In genomic region chr1:85580046-85580411, GRCh38 we compare ENCODE assay signal across 8 cellular contexts. TPM values are rescaled to one million over a fixed set of nuclear protein-coding genes. Genes with fewer than 3 reads are reported as not detected.
DNase-seq lines count a peak whose midpoint lies in the region; ATAC-seq and TF ChIP-seq lines count a peak whose summit lies in the region.

No MANE protein-coding gene starts in this region.

- H3K4me3 Mint-ChIP-seq in chondrocyte (ENCODE audit: unreplicated experiment): peak overlapping the region; percentile 93

- DNase-seq in BJ (ENCODE audit: low read depth) (no peak), LNCaP clone FGC (ENCODE audit: low read depth) (no peak), chondrocyte (ENCODE audit: low spot score) (no peak), NCI-H1694 (lab: John Stamatoyannopoulos, UW) (no peak), NCI-H1436 treated with DMSO at 0.1 percent for 48 hours (lab: John Stamatoyannopoulos, UW) (no peak), NCI-H1048 (lab: John Stamatoyannopoulos, UW) (no peak)

- POLR2A ChIA-PET in BJ (lab: Charles Lee): interaction anchor here (0.5 to 3.1 kb wide), 6 partner anchors 26 to 250 kb away, joined by 3 to 20 read pairs (median 8); no protein-coding TSS in a partner anchor

- H3K27ac Mint-ChIP-seq in chondrocyte (ENCODE audit: unreplicated experiment): peak overlapping the region; percentile 98

- CTCF ChIA-PET in BJ (lab: Yijun Ruan, JAX): interaction anchor here (1.5 to 6.5 kb wide), 2 partner anchors 236 to 272 kb away, joined by 5 to 35 read pairs; no protein-coding TSS in a partner anchor

- no peaks in the 10 kb centered on the region for H3K9me3 ChIP-seq in mucosa of rectum (ENCODE audit: control insufficient read depth in 2 of 2, low read length in 2 of 2)

- H3K4me1 Mint-ChIP-seq in chondrocyte (ENCODE audit: low read depth): peaks cover 56% of the 10 kb centered on the region

- peaks cover 16 to 20% of the 10 kb centered on the region in 2 donors for H3K4me1 ChIP-seq in mucosa of rectum (ENCODE audit: control insufficient read depth in 2 of 2, insufficient read depth in 2 of 2, low read length in 2 of 2)

- no peaks in the 10 kb centered on the region for H3K27me3 Mint-ChIP-seq in chondrocyte (ENCODE audit: low read depth)

- H3K9me3 Mint-ChIP-seq in chondrocyte (ENCODE audit: low read depth): no peaks in the 10 kb centered on the region

- H3K9ac ChIP-seq in mucosa of rectum (ENCODE audit: low read depth in 1 of 2, low read length in 2 of 2): peak overlapping the region; percentile 57 to 90

- ATAC-seq in HG03442 (IDR thresholded peaks at IDR 0.05; ENCODE audit: unreplicated experiment): no peak

- peak overlapping the region; percentile 71 to 86 for H3K27ac ChIP-seq in mucosa of rectum (ENCODE audit: low read depth in 2 of 2, low read length in 2 of 2)

- H3K4me3 ChIP-seq in BJ (ENCODE audit: low read depth, low read length) (peak overlapping the region; percentile 40), LNCaP clone FGC (ENCODE audit: low read depth, low read length) (peak overlapping the region; percentile 77), mucosa of rectum (ENCODE audit: low read length in 2 of 2) (peak overlapping the region; percentile 46 to 84)

- H3K27me3 ChIP-seq in BJ (ENCODE audit: control insufficient read depth, insufficient read depth, low read length) (no peaks in the 10 kb centered on the region), mucosa of rectum (ENCODE audit: control insufficient read depth in 2 of 2, insufficient read depth in 2 of 2, low read length in 2 of 2) (peaks cover 8 to 25% of the 10 kb centered on the region in 2 donors)

- peaks cover 20% of the 10 kb centered on the region for H3K36me3 ChIP-seq in BJ (ENCODE audit: control insufficient read depth, insufficient read depth, low read length)
- no peaks in the 10 kb centered on the region for H3K36me3 ChIP-seq in mucosa of rectum (ENCODE audit: control insufficient read depth in 2 of 2, insufficient read depth in 2 of 2, low read length in 2 of 2)

- no peak for TF ChIP-seq CTCF in BJ (IDR thresholded peaks at IDR 0.05; ENCODE audit: insufficient read depth, low read depth, low read length)
- TF ChIP-seq CTCF in LNCaP clone FGC (IDR thresholded peaks at IDR 0.05; ENCODE audit: control insufficient read depth, extremely low read depth, insufficient read depth): no peak
- TF ChIP-seq CTCF in chondrocyte (IDR thresholded peaks at IDR 0.05): no peak

- peaks cover 33% of the 10 kb centered on the region for H3K36me3 Mint-ChIP-seq in chondrocyte (ENCODE audit: low read depth)

RNA-seq across cellular contexts. Expression of gene CCN1, which starts 0.5 kb away (rescaled TPM):
- 273 and 284 TPM in 2 replicates for polyA plus RNA-seq in BJ (2011; rRNA removed)
- polyA minus RNA-seq in BJ (2011; rRNA and poly(A)+ RNA removed): 148 and 193 TPM in 2 replicates
- total RNA-seq in chondrocyte: 523 to 556 TPM (median 539 TPM) in 3 replicates
